21 cellular contexts compared by ENCODE assay signal in genomic region chr18:32629990-32630389, GRCh38.
"Had no signal": no experiment of that assay in that cellular context is flagged by ENCODE, and none has a peak within 500 bp of the region (broad histone marks: within the 10 kb centered on the region; RNA-seq: fewer than 3 reads in every experiment).

No MANE protein-coding gene starts in this region.

- H3K27ac Mint-ChIP-seq: activated CD4-positive, alpha-beta memory T cell treated with anti-CD3 and anti-CD28 coated beads for 36 hours; activated CD4-positive, alpha-beta T cell treated with anti-CD3 and anti-CD28 coated beads, Interleukin-2, amount 10 ng/mL, durations not matched to agents 7 days and 5 days; activated naive CD4-positive, alpha-beta T cell treated with anti-CD3 and anti-CD28 coated beads, Interleukin-2, amount 10 ng/mL, durations not matched to agents 7 days and 5 days; activated naive CD8-positive, alpha-beta T cell treated with anti-CD3 and anti-CD28 coated beads for 36 hours; T-helper 1 cell treated with Interleukin-12 subunit alpha and Interleukin-12 subunit beta and Interleukin-4 antibody, amounts not matched to agents 30 μg/mL and 1 μg/mL, for 36 hours had no signal

- H3K9me3 Mint-ChIP-seq: activated CD4-positive, alpha-beta memory T cell treated with anti-CD3 and anti-CD28 coated beads for 36 hours; activated CD4-positive, alpha-beta T cell treated with anti-CD3 and anti-CD28 coated beads, Interleukin-2, amount 10 ng/mL, durations not matched to agents 7 days and 5 days; activated naive CD4-positive, alpha-beta T cell treated with anti-CD3 and anti-CD28 coated beads, Interleukin-2, amount 10 ng/mL, durations not matched to agents 7 days and 5 days; activated naive CD8-positive, alpha-beta T cell treated with anti-CD3 and anti-CD28 coated beads for 36 hours; activated T-cell treated with anti-CD3 and anti-CD28 coated beads, Interleukin-2, amount 50 U/mL, for 4 hours; T-helper 1 cell treated with Interleukin-12 subunit alpha and Interleukin-12 subunit beta and Interleukin-4 antibody, amounts not matched to agents 30 μg/mL and 1 μg/mL, for 36 hours had no signal

- H3K36me3 Mint-ChIP-seq: activated CD4-positive, alpha-beta memory T cell treated with anti-CD3 and anti-CD28 coated beads for 36 hours; activated naive CD4-positive, alpha-beta T cell treated with anti-CD3 and anti-CD28 coated beads, Interleukin-2, amount 10 ng/mL, durations not matched to agents 7 days and 5 days; activated naive CD8-positive, alpha-beta T cell treated with anti-CD3 and anti-CD28 coated beads for 36 hours had no signal

- H3K4me3 ChIP-seq: Peyer's patch had no signal

- H3K4me3 Mint-ChIP-seq: activated CD4-positive, alpha-beta memory T cell treated with anti-CD3 and anti-CD28 coated beads for 36 hours; activated CD4-positive, alpha-beta T cell treated with anti-CD3 and anti-CD28 coated beads, Interleukin-2, amount 10 ng/mL, durations not matched to agents 7 days and 5 days; activated naive CD4-positive, alpha-beta T cell treated with anti-CD3 and anti-CD28 coated beads, Interleukin-2, amount 10 ng/mL, durations not matched to agents 7 days and 5 days; activated naive CD8-positive, alpha-beta T cell treated with anti-CD3 and anti-CD28 coated beads for 36 hours; activated T-cell treated with anti-CD3 and anti-CD28 coated beads, Interleukin-2, amount 50 U/mL, for 4 hours; T-helper 1 cell treated with Interleukin-12 subunit alpha and Interleukin-12 subunit beta and Interleukin-4 antibody, amounts not matched to agents 30 μg/mL and 1 μg/mL, for 36 hours had no signal

- H3K27me3 Mint-ChIP-seq: activated CD4-positive, alpha-beta T cell treated with anti-CD3 and anti-CD28 coated beads, Interleukin-2, amount 10 ng/mL, durations not matched to agents 7 days and 5 days; activated naive CD4-positive, alpha-beta T cell treated with anti-CD3 and anti-CD28 coated beads, Interleukin-2, amount 10 ng/mL, durations not matched to agents 7 days and 5 days had no signal

- H3K4me1 Mint-ChIP-seq: activated CD4-positive, alpha-beta T cell treated with anti-CD3 and anti-CD28 coated beads, Interleukin-2, amount 10 ng/mL, durations not matched to agents 7 days and 5 days; activated naive CD4-positive, alpha-beta T cell treated with anti-CD3 and anti-CD28 coated beads, Interleukin-2, amount 10 ng/mL, durations not matched to agents 7 days and 5 days; activated naive CD8-positive, alpha-beta T cell treated with anti-CD3 and anti-CD28 coated beads for 36 hours had no signal

- DNase-seq: activated CD4-positive, alpha-beta memory T cell treated with anti-CD3 and anti-CD28 coated beads for 36 hours; activated CD4-positive, alpha-beta T cell treated with anti-CD3 and anti-CD28 coated beads, Interleukin-2, amount 10 ng/mL, durations not matched to agents 7 days and 5 days; activated CD4-positive, CD25-positive, alpha-beta regulatory T cell; activated CD8-positive, alpha-beta memory T cell treated with anti-CD3 and anti-CD28 coated beads for 24 hours; activated effector memory CD4-positive, alpha-beta T cell treated with anti-CD3 and anti-CD28 coated beads, Interleukin-2, amount 50 U/mL, for 16 hours; activated naive CD4-positive, alpha-beta T cell treated with anti-CD3 and anti-CD28 coated beads, Interleukin-2, amount 10 ng/mL, durations not matched to agents 7 days and 5 days; activated naive CD8-positive, alpha-beta T cell treated with anti-CD3 and anti-CD28 coated beads for 36 hours; activated T-cell treated with anti-CD3 and anti-CD28 coated beads, Interleukin-2, amount 50 U/mL, for 4 hours; MM.1S; NCI-H1105 treated with DMSO at 0.1 percent for 48 hours; NCI-H146; NCI-H1930; NCI-H2171; NCI-H2227 treated with DMSO at 0.1 percent for 48 hours; NCI-H526 treated with DMSO at 0.1 percent for 48 hours; NCI-H82; Peyer's patch; SHP77; T-helper 9 cell had no signal

- H3K4me1 ChIP-seq: Peyer's patch had no signal

- H3K27me3 ChIP-seq: Peyer's patch had no signal

- H3K27ac ChIP-seq: Peyer's patch, VCaP had no signal

- H3K36me3 ChIP-seq: Peyer's patch had no signal

- ATAC-seq: activated T-cell treated with anti-CD3 and anti-CD28 coated beads, Interleukin-2, amount 50 U/mL, for 4 hours had no signal

- H3K9me3 ChIP-seq: Peyer's patch had no signal
